ENCODE assay signal across 11 cellular contexts in the genomic region with DNA sequence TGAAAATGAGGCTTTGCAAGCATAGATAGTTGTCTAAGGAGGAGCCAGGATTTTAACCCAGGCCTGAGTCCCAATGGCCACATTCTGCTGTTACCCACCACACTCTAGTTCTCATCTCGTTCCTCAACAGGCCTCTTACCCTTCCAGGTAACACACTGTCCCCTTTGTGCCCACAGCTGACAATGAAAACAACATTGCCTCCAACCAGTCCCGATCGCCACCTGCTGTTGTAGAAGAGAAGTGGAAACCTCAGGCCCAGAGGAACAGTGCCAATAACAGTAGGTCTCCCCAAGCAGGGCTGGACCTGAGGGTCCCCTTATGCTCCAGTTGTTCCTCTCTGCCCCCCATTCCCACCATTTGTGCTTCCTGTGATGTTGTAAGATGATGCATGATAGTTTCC. TPM values are rescaled to one million over a fixed set of nuclear protein-coding genes. Genes with fewer than 3 reads are reported as not detected.
DNase-seq lines count a peak whose midpoint lies in the region; ATAC-seq and TF ChIP-seq lines count a peak whose summit lies in the region.
"Had no signal": no experiment of that assay in that cellular context is flagged by ENCODE, and none has a peak within 500 bp of the region (broad histone marks: within the 10 kb centered on the region; RNA-seq: fewer than 3 reads in every experiment).

No MANE protein-coding gene starts in this region.

- H3K27me3 ChIP-seq in RWPE2 (ENCODE audit: insufficient read depth, poor library complexity, severe bottlenecking) (no peaks in the 10 kb centered on the region), thoracic aorta (replicated peaks; ENCODE audit: insufficient read depth) (no peaks in the 10 kb centered on the region)

- no peaks in the 10 kb centered on the region for H3K36me3 Mint-ChIP-seq in effector memory CD8-positive, alpha-beta T cell (ENCODE audit: insufficient read depth)

- peak; percentile 29; the same call in 1 of the 3 replicates for ATAC-seq in RWPE2 (ENCODE audit: low read depth)
- no peak for ATAC-seq in thoracic aorta (ENCODE audit: insufficient number of reproducible peaks, low FRiP score, low read depth)
- no peak for ATAC-seq in effector memory CD8-positive, alpha-beta T cell (replicated peaks)

- H3K27ac Mint-ChIP-seq in effector memory CD8-positive, alpha-beta T cell: no peak overlapping the region
- H3K27ac Mint-ChIP-seq: activated B cell treated with CpG ODN at 0.5 μM for 24 hours had no signal

- H3K4me3 ChIP-seq in RWPE2 (ENCODE audit: severe bottlenecking): no peak overlapping the region
- H3K4me3 ChIP-seq in fibroblast of villous mesenchyme (ENCODE audit: low read depth, low read length): no peak overlapping the region
- no peak overlapping the region for H3K4me3 ChIP-seq in thoracic aorta

- H3K4me1 ChIP-seq in RWPE2 (ENCODE audit: insufficient read depth, poor library complexity, severe bottlenecking) (peaks cover 3% of the 10 kb centered on the region), thoracic aorta (ENCODE audit: control insufficient read depth in 1 of 2, low read depth in 2 of 2) (no peaks in the 10 kb centered on the region)

- H3K4me1 Mint-ChIP-seq in effector memory CD8-positive, alpha-beta T cell (ENCODE audit: low read depth in 2 of 2): no peaks in the 10 kb centered on the region
- H3K4me1 Mint-ChIP-seq: activated B cell treated with CpG ODN at 0.5 μM for 24 hours had no signal

- H3K36me3 ChIP-seq in RWPE2 (ENCODE audit: low read depth) (peaks cover 17% of the 10 kb centered on the region; the same call in 1 of the 2 replicates), thoracic aorta (peaks cover 25% of the 10 kb centered on the region)

- H3K9me3 ChIP-seq in RWPE2 (ENCODE audit: severe bottlenecking): no peaks in the 10 kb centered on the region
- H3K9me3 ChIP-seq in thoracic aorta: no peaks in the 10 kb centered on the region

- TF ChIP-seq CTCF in RWPE2 (IDR thresholded peaks at IDR 0.05; ENCODE audit: poor library complexity, severe bottlenecking): no peak
- peak; percentile 36 for TF ChIP-seq CTCF in fibroblast of villous mesenchyme (IDR thresholded peaks at IDR 0.05; ENCODE audit: insufficient read depth, low read depth, low read length)
- peak; percentile 24 for TF ChIP-seq CTCF in thoracic aorta (IDR thresholded peaks at IDR 0.05)

- peaks cover 0 to 23% of the 10 kb centered on the region in 2 donors for H3K27me3 Mint-ChIP-seq in effector memory CD8-positive, alpha-beta T cell

- DNase-seq in SIG-M5 treated with dmso at 0.1 percent for 504 hours (lab: John Stamatoyannopoulos, UW; ENCODE audit: unreplicated experiment) (peak; percentile 33), SIG-M5 (lab: John Stamatoyannopoulos, UW) (no peak), RWPE2 (ENCODE audit: low spot score) (no peak), fibroblast of villous mesenchyme (ENCODE audit: low read depth) (no peak), thoracic aorta (ENCODE audit: low spot score) (no peak), NCI-H1694 treated with DMSO at 0.1 percent for 48 hours (lab: John Stamatoyannopoulos, UW) (no peak), D341Med (ENCODE audit: low spot score) (no peak)
- no peak for DNase-seq in effector memory CD8-positive, alpha-beta T cell
- DNase-seq: activated B cell treated with CpG ODN at 0.5 μM for 24 hours, C1 segment of cervical spinal cord had no signal

- H3K27ac ChIP-seq in RWPE2 (ENCODE audit: poor library complexity, severe bottlenecking): no peak overlapping the region
- no peak overlapping the region for H3K27ac ChIP-seq in thoracic aorta

- H3K4me3 Mint-ChIP-seq in effector memory CD8-positive, alpha-beta T cell: no peak overlapping the region
- H3K4me3 Mint-ChIP-seq: activated B cell treated with CpG ODN at 0.5 μM for 24 hours had no signal

- no peaks in the 10 kb centered on the region for H3K9me3 Mint-ChIP-seq in effector memory CD8-positive, alpha-beta T cell
- H3K9me3 Mint-ChIP-seq: activated B cell treated with CpG ODN at 0.5 μM for 24 hours had no signal

RNA-seq across cellular contexts. Expression of a gene that starts 30.4 kb away (rescaled TPM):
- total RNA-seq in fibroblast of villous mesenchyme: not detected in 2 replicates
- total RNA-seq in thoracic aorta: not detected
- total RNA-seq: activated B cell treated with CpG ODN at 0.5 μM for 24 hours, mononuclear cell had no signal

RNA-seq across cellular contexts. Expression of a gene that starts 51.4 kb away (rescaled TPM):
- total RNA-seq in fibroblast of villous mesenchyme (not detected in 2 replicates), thoracic aorta (not detected)
- total RNA-seq: activated B cell treated with CpG ODN at 0.5 μM for 24 hours, mononuclear cell had no signal
